ENCODE assay signal across 13 cellular contexts in the genomic region with DNA sequence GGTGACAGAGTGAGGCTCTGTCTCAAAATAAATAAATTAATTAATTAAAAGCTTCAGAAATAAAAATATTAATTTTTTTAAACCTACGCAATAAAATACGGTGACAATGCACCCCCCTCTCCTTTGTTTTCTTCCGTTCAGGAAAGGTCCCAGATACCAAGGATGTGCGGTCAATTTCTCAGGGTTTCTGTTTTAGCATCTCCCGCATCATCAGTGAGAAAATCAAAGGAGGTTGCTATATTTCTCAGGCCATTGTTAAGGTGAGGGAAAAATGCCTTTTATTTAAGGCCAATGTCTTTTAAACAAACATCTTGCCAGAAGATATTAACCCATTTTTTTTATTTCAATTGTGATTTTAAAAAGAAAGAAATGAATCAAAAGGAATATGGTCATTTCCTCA.
DNase-seq lines count a peak whose midpoint lies in the region; ATAC-seq and TF ChIP-seq lines count a peak whose summit lies in the region.
"Had no signal": no experiment of that assay in that cellular context is flagged by ENCODE, and none has a peak within 500 bp of the region (broad histone marks: within the 10 kb centered on the region; RNA-seq: fewer than 3 reads in every experiment).

No MANE protein-coding gene starts in this region.

- no peak for ATAC-seq in memory B cell (ENCODE audit: low read depth)
- ATAC-seq in HG03521 (IDR thresholded peaks at IDR 0.05; ENCODE audit: unreplicated experiment): no peak

- H3K36me3 Mint-ChIP-seq in memory B cell: peaks cover 1% of the 10 kb centered on the region
- H3K36me3 Mint-ChIP-seq in osteocyte (ENCODE audit: unreplicated experiment): peaks cover 12% of the 10 kb centered on the region
- H3K36me3 Mint-ChIP-seq: CD8-positive, alpha-beta memory T cell; naive thymus-derived CD8-positive, alpha-beta T cell had no signal

- no peaks in the 10 kb centered on the region for H3K9me2 ChIP-seq in GM23248 (ENCODE audit: insufficient read depth)

- no peak for TF ChIP-seq POLR2A in stomach (IDR thresholded peaks at IDR 0.05)

- peak overlapping the region; percentile 51; the same call in 1 of the 2 replicates for H3K4me3 ChIP-seq in GM23248
- no peak overlapping the region for H3K4me3 ChIP-seq in ascending aorta
- H3K4me3 ChIP-seq in stomach: no peak overlapping the region

- DNase-seq in GM23248 (no peak), ascending aorta (ENCODE audit: low spot score in 2 of 2) (no peak), memory B cell (ENCODE audit: low spot score in 2 of 2) (no peak), stomach (no peak), DMS53 (lab: John Stamatoyannopoulos, UW) (no peak), osteocyte (ENCODE audit: extremely low spot score, unreplicated experiment) (no peak)
- no peak for DNase-seq in activated T-cell treated with anti-CD3 and anti-CD28 coated beads, Interleukin-2, amount 50 U/mL, for 48 hours
- DNase-seq: activated CD4-positive, alpha-beta T cell treated with anti-CD3 and anti-CD28 coated beads for 48 hours; activated effector memory CD4-positive, alpha-beta T cell treated with Interleukin-2 at 50 U/mL for 16 hours; NCI-H2107 had no signal

- H3K36me3 ChIP-seq in GM23248 (ENCODE audit: low read depth) (no peaks in the 10 kb centered on the region), ascending aorta (peaks cover 6 to 12% of the 10 kb centered on the region in 2 donors), stomach (peaks cover 0 to 15% (median 12%) of the 10 kb centered on the region in 4 donors)

- H3K27ac ChIP-seq in GM23248 (peak overlapping the region; percentile 56), ascending aorta (peak overlapping the region; percentile 2 to 29), stomach (peak overlapping the region in 3 of 5 donors; percentile 72 to 80 (median 78))

- TF ChIP-seq EP300 in stomach (IDR thresholded peaks at IDR 0.05): no peak

- WGBS in GM23248 (ENCODE audit: low coverage in 1 of 2, low lambda C conversion rate in 2 of 2, missing lambda C conversion rate in 2 of 2), 2 experiments: 89 to 95% methylated on average over 5 of the region's 5 CpGs
- WGBS in stomach, 5 donors: 86 to 89% (median 88%) methylated on average over 5 of the region's 5 CpGs

- peak overlapping the region; percentile 84 for H3K27ac Mint-ChIP-seq in memory B cell
- H3K27ac Mint-ChIP-seq in osteocyte (ENCODE audit: unreplicated experiment): no peak overlapping the region

- H3K9me3 ChIP-seq in GM23248 (ENCODE audit: low read depth) (no peaks in the 10 kb centered on the region), ascending aorta (no peaks in the 10 kb centered on the region), stomach (no peaks in the 10 kb centered on the region)

- H4K20me1 ChIP-seq in GM23248 (ENCODE audit: insufficient read depth): no peaks in the 10 kb centered on the region

- H3K4me1 ChIP-seq in GM23248 (ENCODE audit: insufficient read depth): peaks cover 21% of the 10 kb centered on the region
- peaks cover 0 to 5% of the 10 kb centered on the region in 2 donors for H3K4me1 ChIP-seq in ascending aorta
- peaks cover 18 to 66% (median 46%) of the 10 kb centered on the region in 4 donors for H3K4me1 ChIP-seq in stomach

- TF ChIP-seq CTCF in ascending aorta (IDR thresholded peaks at IDR 0.05) (no peak), stomach (IDR thresholded peaks at IDR 0.05) (no peak), osteocyte (IDR thresholded peaks at IDR 0.05) (no peak)

- H3K4me2 ChIP-seq in GM23248 (ENCODE audit: unreplicated experiment): peak overlapping the region; percentile 63

- no peaks in the 10 kb centered on the region for H3K27me3 ChIP-seq in GM23248 (replicated peaks; ENCODE audit: insufficient read depth)
- H3K27me3 ChIP-seq in ascending aorta: no peaks in the 10 kb centered on the region
- no peaks in the 10 kb centered on the region for H3K27me3 ChIP-seq in stomach

- H3K27me3 Mint-ChIP-seq in memory B cell (peaks cover 2% of the 10 kb centered on the region), osteocyte (ENCODE audit: unreplicated experiment) (no peaks in the 10 kb centered on the region)
- H3K27me3 Mint-ChIP-seq: naive thymus-derived CD8-positive, alpha-beta T cell had no signal

- intact Hi-C loops in ascending aorta (cut with DNase I): no loop called here
- intact Hi-C loops in stomach (cut with DNase I; ENCODE audit: low total_unique reads): no loop called here

- H3K9me3 Mint-ChIP-seq in memory B cell (no peaks in the 10 kb centered on the region), osteocyte (ENCODE audit: unreplicated experiment) (no peaks in the 10 kb centered on the region)
- H3K9me3 Mint-ChIP-seq: CD8-positive, alpha-beta memory T cell; naive thymus-derived CD8-positive, alpha-beta T cell had no signal

- H3K4me1 Mint-ChIP-seq in memory B cell (peaks cover 20% of the 10 kb centered on the region), osteocyte (ENCODE audit: unreplicated experiment) (peaks cover 5% of the 10 kb centered on the region)

- peaks cover 11% of the 10 kb centered on the region for H3F3A ChIP-seq in GM23248 (ENCODE audit: insufficient read depth)

- H3K4me3 Mint-ChIP-seq in memory B cell (peak overlapping the region; percentile 59), osteocyte (ENCODE audit: unreplicated experiment) (no peak overlapping the region)

- in situ Hi-C loops in GM23248 (cut with MboI): no loop called here

- H3K9ac ChIP-seq in GM23248: peak overlapping the region; percentile 61

- H2AFZ ChIP-seq in GM23248: no peak overlapping the region

- H3K79me2 ChIP-seq in GM23248 (ENCODE audit: insufficient read depth): no peaks in the 10 kb centered on the region

Comparison
In these comparisons a context has a peak if more than half of its experiments do, and no peak if none do; other contexts are left out.
1. H3K27ac ChIP-seq: peak in every context shown above with its lines; median percentile 78 in stomach; 56 in GM23248; 16 in ascending aorta.